In genomic region chr9:72364679-72365524, GRCh38 we compare ENCODE assay signal across 1 cellular context.
TF ChIP-seq lines count a peak whose summit lies in the region.

ZFAND5 (minus strand) TSS chr9:72365208; CDS start chr9:72360778, 4,430 bp downstream.

TF ChIP-seq in HepG2, 621 proteins besides CTCF, POLR2A, EP300 and RAD21 (continued from another document and continues in another):
- TF ChIP-seq, protein P1, sequence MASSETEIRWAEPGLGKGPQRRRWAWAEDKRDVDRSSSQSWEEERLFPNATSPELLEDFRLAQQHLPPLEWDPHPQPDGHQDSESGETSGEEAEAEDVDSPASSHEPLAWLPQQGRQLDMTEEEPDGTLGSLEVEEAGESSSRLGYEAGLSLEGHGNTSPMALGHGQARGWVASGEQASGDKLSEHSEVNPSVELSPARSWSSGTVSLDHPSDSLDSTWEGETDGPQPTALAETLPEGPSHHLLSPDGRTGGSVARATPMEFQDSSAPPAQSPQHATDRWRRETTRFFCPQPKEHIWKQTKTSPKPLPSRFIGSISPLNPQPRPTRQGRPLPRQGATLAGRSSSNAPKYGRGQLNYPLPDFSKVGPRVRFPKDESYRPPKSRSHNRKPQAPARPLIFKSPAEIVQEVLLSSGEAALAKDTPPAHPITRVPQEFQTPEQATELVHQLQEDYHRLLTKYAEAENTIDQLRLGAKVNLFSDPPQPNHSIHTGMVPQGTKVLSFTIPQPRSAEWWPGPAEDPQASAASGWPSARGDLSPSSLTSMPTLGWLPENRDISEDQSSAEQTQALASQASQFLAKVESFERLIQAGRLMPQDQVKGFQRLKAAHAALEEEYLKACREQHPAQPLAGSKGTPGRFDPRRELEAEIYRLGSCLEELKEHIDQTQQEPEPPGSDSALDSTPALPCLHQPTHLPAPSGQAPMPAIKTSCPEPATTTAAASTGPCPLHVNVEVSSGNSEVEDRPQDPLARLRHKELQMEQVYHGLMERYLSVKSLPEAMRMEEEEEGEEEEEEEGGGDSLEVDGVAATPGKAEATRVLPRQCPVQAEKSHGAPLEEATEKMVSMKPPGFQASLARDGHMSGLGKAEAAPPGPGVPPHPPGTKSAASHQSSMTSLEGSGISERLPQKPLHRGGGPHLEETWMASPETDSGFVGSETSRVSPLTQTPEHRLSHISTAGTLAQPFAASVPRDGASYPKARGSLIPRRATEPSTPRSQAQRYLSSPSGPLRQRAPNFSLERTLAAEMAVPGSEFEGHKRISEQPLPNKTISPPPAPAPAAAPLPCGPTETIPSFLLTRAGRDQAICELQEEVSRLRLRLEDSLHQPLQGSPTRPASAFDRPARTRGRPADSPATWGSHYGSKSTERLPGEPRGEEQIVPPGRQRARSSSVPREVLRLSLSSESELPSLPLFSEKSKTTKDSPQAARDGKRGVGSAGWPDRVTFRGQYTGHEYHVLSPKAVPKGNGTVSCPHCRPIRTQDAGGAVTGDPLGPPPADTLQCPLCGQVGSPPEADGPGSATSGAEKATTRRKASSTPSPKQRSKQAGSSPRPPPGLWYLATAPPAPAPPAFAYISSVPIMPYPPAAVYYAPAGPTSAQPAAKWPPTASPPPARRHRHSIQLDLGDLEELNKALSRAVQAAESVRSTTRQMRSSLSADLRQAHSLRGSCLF (CRISPR knock-in tag; IDR thresholded peaks at IDR 0.05; ENCODE audit: borderline replicate concordance), result no peak
- TF ChIP-seq, protein P2, sequence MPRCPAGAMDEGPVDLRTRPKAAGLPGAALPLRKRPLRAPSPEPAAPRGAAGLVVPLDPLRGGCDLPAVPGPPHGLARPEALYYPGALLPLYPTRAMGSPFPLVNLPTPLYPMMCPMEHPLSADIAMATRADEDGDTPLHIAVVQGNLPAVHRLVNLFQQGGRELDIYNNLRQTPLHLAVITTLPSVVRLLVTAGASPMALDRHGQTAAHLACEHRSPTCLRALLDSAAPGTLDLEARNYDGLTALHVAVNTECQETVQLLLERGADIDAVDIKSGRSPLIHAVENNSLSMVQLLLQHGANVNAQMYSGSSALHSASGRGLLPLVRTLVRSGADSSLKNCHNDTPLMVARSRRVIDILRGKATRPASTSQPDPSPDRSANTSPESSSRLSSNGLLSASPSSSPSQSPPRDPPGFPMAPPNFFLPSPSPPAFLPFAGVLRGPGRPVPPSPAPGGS (CRISPR knock-in tag; IDR thresholded peaks at IDR 0.05), result peak; percentile 75
- TF ChIP-seq ZMYM3 (CRISPR knock-in tag; IDR thresholded peaks at IDR 0.05) (no peak), ZNF225 (CRISPR knock-in tag; IDR thresholded peaks at IDR 0.05) (peak; percentile 76; the same call in 1 of the 2 replicates), ZNF367 (CRISPR knock-in tag; IDR thresholded peaks at IDR 0.05; ENCODE audit: borderline replicate concordance) (peak; percentile 45; the same call in 1 of the 2 replicates), CHCHD3 (CRISPR knock-in tag; IDR thresholded peaks at IDR 0.05) (no peak), DNMT3B (CRISPR knock-in tag; conservative IDR thresholded peaks at IDR 0.05) (no peak), ZNF660 (CRISPR knock-in tag; IDR thresholded peaks at IDR 0.05; ENCODE audit: borderline replicate concordance, low read depth) (no peak), ZNF138 (CRISPR knock-in tag; IDR thresholded peaks at IDR 0.05; ENCODE audit: low read depth) (no peak), CCDC6 (CRISPR knock-in tag; IDR thresholded peaks at IDR 0.05) (peak; percentile 43), CBFB (CRISPR knock-in tag; IDR thresholded peaks at IDR 0.05) (peak; percentile 63; the same call in 1 of the 2 replicates), SRSF4 (IDR thresholded peaks at IDR 0.05; ENCODE audit: low read depth, low read length, poor library complexity, severe bottlenecking) (peak; percentile 89), ZNF20 (CRISPR knock-in tag; IDR thresholded peaks at IDR 0.05) (no peak), BRF2 (CRISPR knock-in tag; IDR thresholded peaks at IDR 0.05) (peak; percentile 53; the same call in 1 of the 2 replicates), HNRNPL (IDR thresholded peaks at IDR 0.05; ENCODE audit: low read depth, low read length) (no peak), ZBTB3 (CRISPR knock-in tag; IDR thresholded peaks at IDR 0.05; ENCODE audit: borderline replicate concordance, low read depth) (no peak; the same call in 1 of the 2 replicates), FOSL2 (CRISPR knock-in tag; IDR thresholded peaks at IDR 0.05) (peak; percentile 58; the same call in 1 of the 2 replicates), RXRB (CRISPR knock-in tag; IDR thresholded peaks at IDR 0.05; ENCODE audit: borderline replicate concordance) (peak; percentile 64), SP2 (CRISPR knock-in tag; IDR thresholded peaks at IDR 0.05) (no peak; the same call in 1 of the 2 replicates), FOXO1 (CRISPR knock-in tag; IDR thresholded peaks at IDR 0.05) (no peak), U2AF2 (IDR thresholded peaks at IDR 0.05; ENCODE audit: low read depth, low read length) (no peak), MLXIP (CRISPR knock-in tag; IDR thresholded peaks at IDR 0.05; ENCODE audit: borderline replicate concordance) (no peak), ZMYM2 (CRISPR knock-in tag; IDR thresholded peaks at IDR 0.05) (no peak), ZNF674 (CRISPR knock-in tag; IDR thresholded peaks at IDR 0.05; ENCODE audit: low read depth) (peak; percentile 81; the same call in 1 of the 2 replicates), BHLHE40 (IDR thresholded peaks at IDR 0.05; ENCODE audit: low read length) (no peak), ELF1 (CRISPR knock-in tag; IDR thresholded peaks at IDR 0.05) (no peak), MEF2D (CRISPR knock-in tag; IDR thresholded peaks at IDR 0.05) (no peak; the same call in 1 of the 2 replicates), ZNF282 (IDR thresholded peaks at IDR 0.05; ENCODE audit: partially characterized antibody) (no peak), THYN1 (CRISPR knock-in tag; IDR thresholded peaks at IDR 0.05; ENCODE audit: borderline replicate concordance, low read depth) (no peak), MIXL1 (CRISPR knock-in tag; IDR thresholded peaks at IDR 0.05) (no peak), ZSCAN22 (CRISPR knock-in tag; IDR thresholded peaks at IDR 0.05) (0 out of 2 replicates have a peak, but pooled peaks have one; percentile 26), BATF2 (CRISPR knock-in tag; IDR thresholded peaks at IDR 0.05) (peak; percentile 88), KLF6 (CRISPR knock-in tag; IDR thresholded peaks at IDR 0.05) (peak; percentile 95), JARID2 (CRISPR knock-in tag; IDR thresholded peaks at IDR 0.05; ENCODE audit: insufficient replicate concordance) (no peak)
- TF ChIP-seq, protein P3, sequence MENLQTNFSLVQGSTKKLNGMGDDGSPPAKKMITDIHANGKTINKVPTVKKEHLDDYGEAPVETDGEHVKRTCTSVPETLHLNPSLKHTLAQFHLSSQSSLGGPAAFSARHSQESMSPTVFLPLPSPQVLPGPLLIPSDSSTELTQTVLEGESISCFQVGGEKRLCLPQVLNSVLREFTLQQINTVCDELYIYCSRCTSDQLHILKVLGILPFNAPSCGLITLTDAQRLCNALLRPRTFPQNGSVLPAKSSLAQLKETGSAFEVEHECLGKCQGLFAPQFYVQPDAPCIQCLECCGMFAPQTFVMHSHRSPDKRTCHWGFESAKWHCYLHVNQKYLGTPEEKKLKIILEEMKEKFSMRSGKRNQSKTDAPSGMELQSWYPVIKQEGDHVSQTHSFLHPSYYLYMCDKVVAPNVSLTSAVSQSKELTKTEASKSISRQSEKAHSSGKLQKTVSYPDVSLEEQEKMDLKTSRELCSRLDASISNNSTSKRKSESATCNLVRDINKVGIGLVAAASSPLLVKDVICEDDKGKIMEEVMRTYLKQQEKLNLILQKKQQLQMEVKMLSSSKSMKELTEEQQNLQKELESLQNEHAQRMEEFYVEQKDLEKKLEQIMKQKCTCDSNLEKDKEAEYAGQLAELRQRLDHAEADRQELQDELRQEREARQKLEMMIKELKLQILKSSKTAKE (CRISPR knock-in tag; IDR thresholded peaks at IDR 0.05; ENCODE audit: borderline replicate concordance), result peak; percentile 72
- TF ChIP-seq, protein P4, sequence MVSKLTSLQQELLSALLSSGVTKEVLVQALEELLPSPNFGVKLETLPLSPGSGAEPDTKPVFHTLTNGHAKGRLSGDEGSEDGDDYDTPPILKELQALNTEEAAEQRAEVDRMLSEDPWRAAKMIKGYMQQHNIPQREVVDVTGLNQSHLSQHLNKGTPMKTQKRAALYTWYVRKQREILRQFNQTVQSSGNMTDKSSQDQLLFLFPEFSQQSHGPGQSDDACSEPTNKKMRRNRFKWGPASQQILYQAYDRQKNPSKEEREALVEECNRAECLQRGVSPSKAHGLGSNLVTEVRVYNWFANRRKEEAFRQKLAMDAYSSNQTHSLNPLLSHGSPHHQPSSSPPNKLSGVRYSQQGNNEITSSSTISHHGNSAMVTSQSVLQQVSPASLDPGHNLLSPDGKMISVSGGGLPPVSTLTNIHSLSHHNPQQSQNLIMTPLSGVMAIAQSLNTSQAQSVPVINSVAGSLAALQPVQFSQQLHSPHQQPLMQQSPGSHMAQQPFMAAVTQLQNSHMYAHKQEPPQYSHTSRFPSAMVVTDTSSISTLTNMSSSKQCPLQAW (CRISPR knock-in tag; IDR thresholded peaks at IDR 0.05), result no peak
- TF ChIP-seq, protein P5, sequence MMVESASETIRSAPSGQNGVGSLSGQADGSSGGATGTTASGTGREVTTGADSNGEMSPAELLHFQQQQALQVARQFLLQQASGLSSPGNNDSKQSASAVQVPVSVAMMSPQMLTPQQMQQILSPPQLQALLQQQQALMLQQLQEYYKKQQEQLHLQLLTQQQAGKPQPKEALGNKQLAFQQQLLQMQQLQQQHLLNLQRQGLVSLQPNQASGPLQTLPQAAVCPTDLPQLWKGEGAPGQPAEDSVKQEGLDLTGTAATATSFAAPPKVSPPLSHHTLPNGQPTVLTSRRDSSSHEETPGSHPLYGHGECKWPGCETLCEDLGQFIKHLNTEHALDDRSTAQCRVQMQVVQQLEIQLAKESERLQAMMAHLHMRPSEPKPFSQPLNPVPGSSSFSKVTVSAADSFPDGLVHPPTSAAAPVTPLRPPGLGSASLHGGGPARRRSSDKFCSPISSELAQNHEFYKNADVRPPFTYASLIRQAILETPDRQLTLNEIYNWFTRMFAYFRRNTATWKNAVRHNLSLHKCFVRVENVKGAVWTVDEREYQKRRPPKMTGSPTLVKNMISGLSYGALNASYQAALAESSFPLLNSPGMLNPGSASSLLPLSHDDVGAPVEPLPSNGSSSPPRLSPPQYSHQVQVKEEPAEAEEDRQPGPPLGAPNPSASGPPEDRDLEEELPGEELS (CRISPR knock-in tag; IDR thresholded peaks at IDR 0.05), result peak; percentile 44; the same call in 1 of the 2 replicates
- TF ChIP-seq, protein P6, sequence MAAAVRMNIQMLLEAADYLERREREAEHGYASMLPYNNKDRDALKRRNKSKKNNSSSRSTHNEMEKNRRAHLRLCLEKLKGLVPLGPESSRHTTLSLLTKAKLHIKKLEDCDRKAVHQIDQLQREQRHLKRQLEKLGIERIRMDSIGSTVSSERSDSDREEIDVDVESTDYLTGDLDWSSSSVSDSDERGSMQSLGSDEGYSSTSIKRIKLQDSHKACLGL (CRISPR knock-in tag; IDR thresholded peaks at IDR 0.05), result no peak; the same call in 1 of the 2 replicates
- TF ChIP-seq, protein P7, sequence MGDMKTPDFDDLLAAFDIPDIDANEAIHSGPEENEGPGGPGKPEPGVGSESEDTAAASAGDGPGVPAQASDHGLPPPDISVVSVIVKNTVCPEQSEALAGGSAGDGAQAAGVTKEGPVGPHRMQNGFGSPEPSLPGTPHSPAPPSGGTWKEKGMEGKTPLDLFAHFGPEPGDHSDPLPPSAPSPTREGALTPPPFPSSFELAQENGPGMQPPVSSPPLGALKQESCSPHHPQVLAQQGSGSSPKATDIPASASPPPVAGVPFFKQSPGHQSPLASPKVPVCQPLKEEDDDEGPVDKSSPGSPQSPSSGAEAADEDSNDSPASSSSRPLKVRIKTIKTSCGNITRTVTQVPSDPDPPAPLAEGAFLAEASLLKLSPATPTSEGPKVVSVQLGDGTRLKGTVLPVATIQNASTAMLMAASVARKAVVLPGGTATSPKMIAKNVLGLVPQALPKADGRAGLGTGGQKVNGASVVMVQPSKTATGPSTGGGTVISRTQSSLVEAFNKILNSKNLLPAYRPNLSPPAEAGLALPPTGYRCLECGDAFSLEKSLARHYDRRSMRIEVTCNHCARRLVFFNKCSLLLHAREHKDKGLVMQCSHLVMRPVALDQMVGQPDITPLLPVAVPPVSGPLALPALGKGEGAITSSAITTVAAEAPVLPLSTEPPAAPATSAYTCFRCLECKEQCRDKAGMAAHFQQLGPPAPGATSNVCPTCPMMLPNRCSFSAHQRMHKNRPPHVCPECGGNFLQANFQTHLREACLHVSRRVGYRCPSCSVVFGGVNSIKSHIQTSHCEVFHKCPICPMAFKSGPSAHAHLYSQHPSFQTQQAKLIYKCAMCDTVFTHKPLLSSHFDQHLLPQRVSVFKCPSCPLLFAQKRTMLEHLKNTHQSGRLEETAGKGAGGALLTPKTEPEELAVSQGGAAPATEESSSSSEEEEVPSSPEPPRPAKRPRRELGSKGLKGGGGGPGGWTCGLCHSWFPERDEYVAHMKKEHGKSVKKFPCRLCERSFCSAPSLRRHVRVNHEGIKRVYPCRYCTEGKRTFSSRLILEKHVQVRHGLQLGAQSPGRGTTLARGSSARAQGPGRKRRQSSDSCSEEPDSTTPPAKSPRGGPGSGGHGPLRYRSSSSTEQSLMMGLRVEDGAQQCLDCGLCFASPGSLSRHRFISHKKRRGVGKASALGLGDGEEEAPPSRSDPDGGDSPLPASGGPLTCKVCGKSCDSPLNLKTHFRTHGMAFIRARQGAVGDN (CRISPR knock-in tag; IDR thresholded peaks at IDR 0.05), result no peak
